Comparison of ENCODE assay signal across 31 cellular contexts in genomic region chr2:163794635-163795034, GRCh38. TPM values are rescaled to one million over a fixed set of nuclear protein-coding genes. Genes with fewer than 3 reads are reported as not detected.
DNase-seq lines count a peak whose midpoint lies in the region; TF ChIP-seq lines count a peak whose summit lies in the region.
"Had no signal": no experiment of that assay in that cellular context is flagged by ENCODE, and none has a peak within 500 bp of the region (broad histone marks: within the 10 kb centered on the region; RNA-seq: fewer than 3 reads in every experiment).

No MANE protein-coding gene starts in this region.

- H3K4me3 Mint-ChIP-seq in MCF 10A (ENCODE audit: unreplicated experiment): no peak overlapping the region
- H3K4me3 Mint-ChIP-seq: H9; naive thymus-derived CD8-positive, alpha-beta T cell; T-helper 2 cell treated with Interferon-gamma antibody and Interleukin-4, amounts not matched to agents 5 μg/mL and 100 μg/mL, for 36 hours had no signal

- peaks cover 5% of the 10 kb centered on the region for H3K36me3 Mint-ChIP-seq in MCF 10A (ENCODE audit: insufficient read depth, unreplicated experiment)
- H3K36me3 Mint-ChIP-seq: naive thymus-derived CD8-positive, alpha-beta T cell had no signal

- H3K4me3 ChIP-seq in fibroblast of pulmonary artery (replicated peaks; ENCODE audit: low read depth, low read length): no peak overlapping the region
- no peak overlapping the region for H3K4me3 ChIP-seq in testis
- no peak overlapping the region for H3K4me3 ChIP-seq in esophagus squamous epithelium
- H3K4me3 ChIP-seq: BLaER1 treated with 17β-estradiol and CSF1 and Interleukin-3, amounts not matched to agents 10 nM and 100 nM; stomach; tibial artery had no signal

- POLR2A ChIA-PET in MCF 10A (lab: Yijun Ruan, JAX): no interaction called here

- TF ChIP-seq CTCF in MCF 10A (IDR thresholded peaks at IDR 0.05; ENCODE audit: unreplicated experiment) (no peak), fibroblast of pulmonary artery (IDR thresholded peaks at IDR 0.05; ENCODE audit: low read length, missing control alignments) (no peak), testis (IDR thresholded peaks at IDR 0.05) (no peak), esophagus squamous epithelium (IDR thresholded peaks at IDR 0.05) (no peak)

- H3K27ac ChIP-seq in testis (no peak overlapping the region), esophagus squamous epithelium (no peak overlapping the region)
- H3K27ac ChIP-seq: BLaER1 treated with 17β-estradiol and CSF1 and Interleukin-3, amounts not matched to agents 10 nM and 100 nM; KMS-11; stomach; tibial artery had no signal

- peaks cover 14% of the 10 kb centered on the region for H3K4me1 Mint-ChIP-seq in MCF 10A (ENCODE audit: insufficient read depth, unreplicated experiment)
- H3K4me1 Mint-ChIP-seq: naive thymus-derived CD8-positive, alpha-beta T cell had no signal

- TF ChIP-seq RAD21 in Ishikawa (IDR thresholded peaks at IDR 0.05; ENCODE audit: low read depth): no peak

- intact Hi-C loops in MCF 10A (cut with micrococcal nuclease): no loop called here
- intact Hi-C loops in testis (cut with DNase I; ENCODE audit: low total_unique reads): no loop called here
- intact Hi-C loops in esophagus squamous epithelium (cut with DNase I): no loop called here

- CTCF ChIA-PET in MCF 10A (lab: Yijun Ruan, JAX): interaction anchor here (0.6 kb wide), 1 partner anchor 444 kb away, joined by 3 read pairs; no protein-coding TSS in a partner anchor

- H3K9me3 Mint-ChIP-seq in MCF 10A (ENCODE audit: unreplicated experiment): no peaks in the 10 kb centered on the region

- H3K27ac Mint-ChIP-seq in MCF 10A (ENCODE audit: low read depth, unreplicated experiment): no peak overlapping the region
- H3K27ac Mint-ChIP-seq: T-helper 2 cell treated with Interferon-gamma antibody and Interleukin-4, amounts not matched to agents 5 μg/mL and 100 μg/mL, for 36 hours had no signal

- no peaks in the 10 kb centered on the region for H3K27me3 ChIP-seq in testis
- H3K27me3 ChIP-seq in esophagus squamous epithelium: no peaks in the 10 kb centered on the region
- H3K27me3 ChIP-seq: BLaER1 treated with 17β-estradiol and CSF1 and Interleukin-3, amounts not matched to agents 10 nM and 100 nM; stomach; tibial artery had no signal

- peak; percentile 83 for DNase-seq in MCF 10A (ENCODE audit: unreplicated experiment)
- peak; percentile 53 for DNase-seq in fibroblast of pulmonary artery (ENCODE audit: low read depth)
- peak; percentile 81 for DNase-seq in renal cortical epithelial cell (ENCODE audit: low read depth)
- DNase-seq in testis: no peak
- DNase-seq in NCI-H69 (lab: John Stamatoyannopoulos, UW): no peak
- DNase-seq in esophagus squamous epithelium (lab: John Stamatoyannopoulos, UW): no peak
- DNase-seq: ACHN; activated CD4-positive, alpha-beta T cell treated with anti-CD3 and anti-CD28 coated beads for 4 hours; activated CD8-positive, alpha-beta memory T cell treated with anti-CD3 and anti-CD28 coated beads for 24 hours; activated gamma-delta T cell; Caco-2; cerebellar nuclear complex; DMS79; GDM1; H9; hippocampal formation; left ventricle myocardium superior; midbrain; MV-4-11; naive thymus-derived CD8-positive, alpha-beta T cell; NCI-H1436 treated with DMSO at 0.1 percent for 48 hours; NCI-H510A; SHP77; small intestine; stimulated activated CD8-positive, alpha-beta memory T cell treated with anti-CD3 and anti-CD28 coated beads, Interleukin-4, amount 100 ng/mL, for 48 hours; stomach; tibial artery had no signal

- TF ChIP-seq POLR2A in testis (IDR thresholded peaks at IDR 0.05) (no peak), esophagus squamous epithelium (IDR thresholded peaks at IDR 0.05) (no peak)

- no peaks in the 10 kb centered on the region for H3K27me3 Mint-ChIP-seq in MCF 10A (ENCODE audit: insufficient read depth, unreplicated experiment)
- H3K27me3 Mint-ChIP-seq: naive thymus-derived CD8-positive, alpha-beta T cell had no signal

- BruUV-seq in MCF 10A (replicated peaks; lab: Mats Ljungman, UMichigan): no TSS peak

- TF ChIP-seq EP300 in Ishikawa (IDR thresholded peaks at IDR 0.05; ENCODE audit: borderline replicate concordance): no peak

- H3K36me3 ChIP-seq in testis (ENCODE audit: low read depth, missing control alignments) (no peaks in the 10 kb centered on the region), esophagus squamous epithelium (no peaks in the 10 kb centered on the region)
- H3K36me3 ChIP-seq: BLaER1 treated with 17β-estradiol and CSF1 and Interleukin-3, amounts not matched to agents 10 nM and 100 nM; stomach; tibial artery had no signal

- H3K9me3 ChIP-seq in testis (no peaks in the 10 kb centered on the region), esophagus squamous epithelium (no peaks in the 10 kb centered on the region)
- H3K9me3 ChIP-seq: BLaER1 treated with 17β-estradiol and CSF1 and Interleukin-3, amounts not matched to agents 10 nM and 100 nM; Caco-2; stomach; tibial artery had no signal

- H3K4me1 ChIP-seq in testis (no peaks in the 10 kb centered on the region), esophagus squamous epithelium (peaks cover 0 to 17% (median 5%) of the 10 kb centered on the region in 3 donors)
- H3K4me1 ChIP-seq: BLaER1 treated with 17β-estradiol and CSF1 and Interleukin-3, amounts not matched to agents 10 nM and 100 nM; Caco-2; tibial artery had no signal

TF ChIP-seq in Ishikawa, 13 proteins besides CTCF, POLR2A, EP300 and RAD21:
- no peak for TF ChIP-seq YY1 (IDR thresholded peaks at IDR 0.05; ENCODE audit: low read depth)
- TF ChIP-seq, protein P1, sequence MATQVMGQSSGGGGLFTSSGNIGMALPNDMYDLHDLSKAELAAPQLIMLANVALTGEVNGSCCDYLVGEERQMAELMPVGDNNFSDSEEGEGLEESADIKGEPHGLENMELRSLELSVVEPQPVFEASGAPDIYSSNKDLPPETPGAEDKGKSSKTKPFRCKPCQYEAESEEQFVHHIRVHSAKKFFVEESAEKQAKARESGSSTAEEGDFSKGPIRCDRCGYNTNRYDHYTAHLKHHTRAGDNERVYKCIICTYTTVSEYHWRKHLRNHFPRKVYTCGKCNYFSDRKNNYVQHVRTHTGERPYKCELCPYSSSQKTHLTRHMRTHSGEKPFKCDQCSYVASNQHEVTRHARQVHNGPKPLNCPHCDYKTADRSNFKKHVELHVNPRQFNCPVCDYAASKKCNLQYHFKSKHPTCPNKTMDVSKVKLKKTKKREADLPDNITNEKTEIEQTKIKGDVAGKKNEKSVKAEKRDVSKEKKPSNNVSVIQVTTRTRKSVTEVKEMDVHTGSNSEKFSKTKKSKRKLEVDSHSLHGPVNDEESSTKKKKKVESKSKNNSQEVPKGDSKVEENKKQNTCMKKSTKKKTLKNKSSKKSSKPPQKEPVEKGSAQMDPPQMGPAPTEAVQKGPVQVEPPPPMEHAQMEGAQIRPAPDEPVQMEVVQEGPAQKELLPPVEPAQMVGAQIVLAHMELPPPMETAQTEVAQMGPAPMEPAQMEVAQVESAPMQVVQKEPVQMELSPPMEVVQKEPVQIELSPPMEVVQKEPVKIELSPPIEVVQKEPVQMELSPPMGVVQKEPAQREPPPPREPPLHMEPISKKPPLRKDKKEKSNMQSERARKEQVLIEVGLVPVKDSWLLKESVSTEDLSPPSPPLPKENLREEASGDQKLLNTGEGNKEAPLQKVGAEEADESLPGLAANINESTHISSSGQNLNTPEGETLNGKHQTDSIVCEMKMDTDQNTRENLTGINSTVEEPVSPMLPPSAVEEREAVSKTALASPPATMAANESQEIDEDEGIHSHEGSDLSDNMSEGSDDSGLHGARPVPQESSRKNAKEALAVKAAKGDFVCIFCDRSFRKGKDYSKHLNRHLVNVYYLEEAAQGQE (IDR thresholded peaks at IDR 0.05; ENCODE audit: low read depth): no peak
- no peak for TF ChIP-seq TEAD4 (IDR thresholded peaks at IDR 0.05)
- peak; percentile 78 for TF ChIP-seq CEBPB (IDR thresholded peaks at IDR 0.05)
- no peak for TF ChIP-seq TCF12 (IDR thresholded peaks at IDR 0.05; ENCODE audit: low read depth)
- TF ChIP-seq EGR1 (IDR thresholded peaks at IDR 0.05): no peak
- TF ChIP-seq MAX (IDR thresholded peaks at IDR 0.05): no peak
- no peak for TF ChIP-seq ZBTB7A (IDR thresholded peaks at IDR 0.05; ENCODE audit: low read depth)
- TF ChIP-seq TAF1 (IDR thresholded peaks at IDR 0.05; ENCODE audit: low read depth): no peak
- 0 out of 2 replicates have a peak, but pooled peaks have one; percentile 32 for TF ChIP-seq NFIC (IDR thresholded peaks at IDR 0.05)
- no peak for TF ChIP-seq CREB1 (IDR thresholded peaks at IDR 0.05; ENCODE audit: low read depth)
- no peak for TF ChIP-seq USF1 (IDR thresholded peaks at IDR 0.05)
- TF ChIP-seq FOXM1 (IDR thresholded peaks at IDR 0.05; ENCODE audit: borderline replicate concordance, low read depth): no peak

RNA-seq across cellular contexts. Expression of gene FIGN, which starts 58.8 kb away (rescaled TPM):
- total RNA-seq in MCF 10A (2022) (9.0 and 11.7 TPM in 2 replicates), renal cortical epithelial cell (3.0 and 9.0 TPM in 2 replicates), testis (1 to 10 TPM; 3.6 to 3.9 TPM), esophagus squamous epithelium (1 to 10 TPM in 3 of 4 donors, under 1 TPM in 1; 0.38 to 2.1 (median 1.8) TPM)
- 3.5 TPM for polyA plus RNA-seq in testis (ENCODE audit: insufficient read depth, low read depth, low replicate concordance)
- total RNA-seq: Caco-2; naive thymus-derived CD8-positive, alpha-beta T cell had no signal
- polyA plus RNA-seq: naive thymus-derived CD8-positive, alpha-beta T cell had no signal

Comparison
In these comparisons a context has a peak if more than half of its experiments do, and no peak if none do; other contexts are left out.
1. DNase-seq: peak in MCF 10A (single experiment), fibroblast of pulmonary artery (single experiment) and renal cortical epithelial cell (single experiment); none in testis (single experiment), NCI-H69 (single experiment) and esophagus squamous epithelium (single experiment).